Comparison of ENCODE assay signal across 20 cellular contexts in the genomic region with DNA sequence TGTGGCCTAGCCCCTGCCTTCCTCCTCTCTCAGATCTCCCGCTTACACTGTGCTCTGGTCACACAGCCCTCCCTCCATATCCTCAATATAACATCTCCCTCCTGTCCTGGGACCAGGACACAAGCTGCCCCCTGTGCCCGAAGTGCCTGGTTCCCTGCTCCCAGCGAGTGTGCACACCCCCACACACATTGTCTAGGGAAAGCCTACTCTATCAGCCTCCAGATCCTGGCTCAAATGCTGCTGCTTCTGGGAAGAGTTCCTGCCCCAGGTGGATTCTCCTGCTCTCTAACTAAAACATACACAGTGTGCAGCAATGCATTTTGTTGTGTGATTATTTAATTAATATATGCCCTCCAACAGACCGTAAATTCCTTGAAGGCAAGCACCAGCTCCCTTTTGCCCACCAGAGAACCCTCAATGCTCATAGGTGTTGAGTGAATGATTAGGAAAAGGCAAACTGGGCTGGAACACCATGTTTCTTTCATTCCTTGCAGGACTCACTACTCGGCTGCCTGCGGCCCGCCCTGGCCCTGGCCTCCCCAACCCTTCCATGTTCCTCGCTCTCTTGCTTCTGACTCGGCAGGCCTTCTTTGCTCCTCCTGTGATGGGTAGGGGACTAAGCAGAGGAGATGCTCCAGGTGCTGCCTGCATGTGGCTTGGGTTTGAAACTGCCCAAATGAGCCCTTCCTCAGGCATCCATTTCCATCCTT.
DNase-seq lines count a peak whose midpoint lies in the region; ATAC-seq and TF ChIP-seq lines count a peak whose summit lies in the region.
"Had no signal": no experiment of that assay in that cellular context is flagged by ENCODE, and none has a peak within 500 bp of the region (broad histone marks: within the 10 kb centered on the region; RNA-seq: fewer than 3 reads in every experiment).

No MANE protein-coding gene starts in this region.

- no peak overlapping the region for H3K4me3 ChIP-seq in HEK293 (ENCODE audit: low read depth, low read length)
- H3K4me3 ChIP-seq in esophagus muscularis mucosa, result no peak overlapping the region
- H3K4me3 ChIP-seq in psoas muscle, result no peak overlapping the region

- H3K27ac Mint-ChIP-seq in activated CD8-positive, alpha-beta memory T cell treated with anti-CD3 and anti-CD28 coated beads, Interleukin-2, amount 10 ng/mL, durations not matched to agents 7 days and 5 days, result no peak overlapping the region
- H3K27ac Mint-ChIP-seq in activated naive CD4-positive, alpha-beta T cell treated with anti-CD3 and anti-CD28 coated beads, Interleukin-2, amount 10 ng/mL, durations not matched to agents 7 days and 5 days, result no peak overlapping the region
- H3K27ac Mint-ChIP-seq: CD14-positive monocyte, HFFc6 had no signal

- H3K4me1 ChIP-seq in HEK293 (ENCODE audit: control insufficient read depth, insufficient read depth, low read length), result no peaks in the 10 kb centered on the region
- H3K4me1 ChIP-seq in esophagus muscularis mucosa, result no peaks in the 10 kb centered on the region
- peaks cover 23% of the 10 kb centered on the region for H3K4me1 ChIP-seq in psoas muscle

- H3K27me3 Mint-ChIP-seq in activated CD8-positive, alpha-beta memory T cell treated with anti-CD3 and anti-CD28 coated beads, Interleukin-2, amount 10 ng/mL, durations not matched to agents 7 days and 5 days, result peaks cover 13% of the 10 kb centered on the region
- H3K27me3 Mint-ChIP-seq in activated naive CD4-positive, alpha-beta T cell treated with anti-CD3 and anti-CD28 coated beads, Interleukin-2, amount 10 ng/mL, durations not matched to agents 7 days and 5 days, result peaks cover 15% of the 10 kb centered on the region

- no peak overlapping the region for H3K4me3 Mint-ChIP-seq in activated CD8-positive, alpha-beta memory T cell treated with anti-CD3 and anti-CD28 coated beads, Interleukin-2, amount 10 ng/mL, durations not matched to agents 7 days and 5 days
- H3K4me3 Mint-ChIP-seq in activated naive CD4-positive, alpha-beta T cell treated with anti-CD3 and anti-CD28 coated beads, Interleukin-2, amount 10 ng/mL, durations not matched to agents 7 days and 5 days, result no peak overlapping the region
- H3K4me3 Mint-ChIP-seq: CD14-positive monocyte, HFFc6 had no signal

- CTCF ChIA-PET in activated CD8-positive, alpha-beta memory T cell treated with anti-CD3 and anti-CD28 coated beads, Interleukin-2, amount 10 ng/mL, durations not matched to agents 7 days and 5 days (lab: Charles Lee), result no interaction called here
- CTCF ChIA-PET in HEK293 (lab: Yijun Ruan, JAX), result no interaction called here
- CTCF ChIA-PET in activated naive CD4-positive, alpha-beta T cell treated with anti-CD3 and anti-CD28 coated beads, Interleukin-2, amount 10 ng/mL, durations not matched to agents 7 days and 5 days (lab: Charles Lee), result no interaction called here

- peaks cover 13% of the 10 kb centered on the region for H3K36me3 Mint-ChIP-seq in activated CD8-positive, alpha-beta memory T cell treated with anti-CD3 and anti-CD28 coated beads, Interleukin-2, amount 10 ng/mL, durations not matched to agents 7 days and 5 days
- H3K36me3 Mint-ChIP-seq in activated naive CD4-positive, alpha-beta T cell treated with anti-CD3 and anti-CD28 coated beads, Interleukin-2, amount 10 ng/mL, durations not matched to agents 7 days and 5 days, result no peaks in the 10 kb centered on the region

- TF ChIP-seq CTCF in HEK293 (tag by site-specific recombination; IDR thresholded peaks at IDR 0.05) (no peak), esophagus muscularis mucosa (IDR thresholded peaks at IDR 0.05) (no peak), psoas muscle (IDR thresholded peaks at IDR 0.05) (no peak)

- intact Hi-C loops in esophagus muscularis mucosa (cut with DNase I) (no loop called here), psoas muscle (cut with DNase I) (no loop called here)

- TF ChIP-seq POLR2A in esophagus muscularis mucosa (IDR thresholded peaks at IDR 0.05; ENCODE audit: low read depth), result no peak

- peak; percentile 36 for DNase-seq in activated CD8-positive, alpha-beta memory T cell treated with anti-CD3 and anti-CD28 coated beads, Interleukin-2, amount 10 ng/mL, durations not matched to agents 7 days and 5 days
- no peak for DNase-seq in activated CD8-positive, alpha-beta memory T cell treated with anti-CD3 and anti-CD28 coated beads, Interleukin-2, amount 50 U/mL, for 4 hours
- DNase-seq in esophagus muscularis mucosa (ENCODE audit: extremely low spot score), result peak; percentile 70
- DNase-seq in psoas muscle, result no peak
- no peak for DNase-seq in activated naive CD4-positive, alpha-beta T cell treated with anti-CD3 and anti-CD28 coated beads, Interleukin-2, amount 10 ng/mL, durations not matched to agents 7 days and 5 days
- no peak for DNase-seq in DMS 273 (lab: John Stamatoyannopoulos, UW; ENCODE audit: unreplicated experiment)
- DNase-seq in HuH-7.5 (ENCODE audit: low spot score), result no peak
- DNase-seq: DMS79; HFFc6; NCI-H1105; NCI-H146; NCI-H2029; NCI-H2227 treated with DMSO at 0.1 percent for 48 hours; NCI-H510A; NCI-H748 treated with DMSO at 0.1 percent for 48 hours; NK-92 treated with Interleukin-12 subunit alpha and Interleukin-12 subunit beta, amount 100 ng/mL, for 24 hours; SIG-M5 had no signal

- no peak for TF ChIP-seq EP300 in esophagus muscularis mucosa (IDR thresholded peaks at IDR 0.05)

- no peaks in the 10 kb centered on the region for H3K9me3 ChIP-seq in HEK293 (ENCODE audit: control insufficient read depth, insufficient read depth, low read depth, low read length)
- no peaks in the 10 kb centered on the region for H3K9me3 ChIP-seq in esophagus muscularis mucosa
- no peaks in the 10 kb centered on the region for H3K9me3 ChIP-seq in psoas muscle

- H3K4me1 Mint-ChIP-seq in activated CD8-positive, alpha-beta memory T cell treated with anti-CD3 and anti-CD28 coated beads, Interleukin-2, amount 10 ng/mL, durations not matched to agents 7 days and 5 days, result peaks cover 7% of the 10 kb centered on the region
- peaks cover 8% of the 10 kb centered on the region for H3K4me1 Mint-ChIP-seq in activated naive CD4-positive, alpha-beta T cell treated with anti-CD3 and anti-CD28 coated beads, Interleukin-2, amount 10 ng/mL, durations not matched to agents 7 days and 5 days

- no peak for ATAC-seq in activated CD8-positive, alpha-beta memory T cell treated with anti-CD3 and anti-CD28 coated beads, Interleukin-2, amount 10 ng/mL, durations not matched to agents 7 days and 5 days
- peak in 1 of 4 donors; percentile 22 for ATAC-seq in psoas muscle
- ATAC-seq: Panc1 had no signal

- WGBS in esophagus muscularis mucosa, result 88% methylated on average over 9 of the region's 9 CpGs
- 82 to 90% (median 87%) methylated on average over 9 of the region's 9 CpGs for WGBS in psoas muscle, 3 donors

- H3K27ac ChIP-seq in HEK293 (ENCODE audit: extremely low read depth, low read depth, low read length), result no peak overlapping the region
- H3K27ac ChIP-seq in esophagus muscularis mucosa (replicated peaks in 1 of 4), result no peak overlapping the region
- peak overlapping the region; percentile 19 for H3K27ac ChIP-seq in psoas muscle

- peaks cover 3% of the 10 kb centered on the region for H3K9me3 Mint-ChIP-seq in activated CD8-positive, alpha-beta memory T cell treated with anti-CD3 and anti-CD28 coated beads, Interleukin-2, amount 10 ng/mL, durations not matched to agents 7 days and 5 days (ENCODE audit: low read depth)
- no peaks in the 10 kb centered on the region for H3K9me3 Mint-ChIP-seq in activated naive CD4-positive, alpha-beta T cell treated with anti-CD3 and anti-CD28 coated beads, Interleukin-2, amount 10 ng/mL, durations not matched to agents 7 days and 5 days
- H3K9me3 Mint-ChIP-seq: HFFc6 had no signal

- no peaks in the 10 kb centered on the region for H3K36me3 ChIP-seq in HEK293 (ENCODE audit: control insufficient read depth in 2 of 2, insufficient read depth in 1 of 2, low read length in 2 of 2)
- H3K36me3 ChIP-seq in esophagus muscularis mucosa, result no peaks in the 10 kb centered on the region
- H3K36me3 ChIP-seq in psoas muscle (ENCODE audit: insufficient read depth in 1 of 2, low read depth in 1 of 2), result no peaks in the 10 kb centered on the region

- POLR2A ChIA-PET in HEK293 (lab: Yijun Ruan, JAX), result interaction anchor here (0.5 kb wide), 1 partner anchor 31 kb away, joined by 3 read pairs; no protein-coding TSS in a partner anchor

- H3K27me3 ChIP-seq in esophagus muscularis mucosa (no peaks in the 10 kb centered on the region), psoas muscle (ENCODE audit: insufficient read depth in 3 of 3, low read length in 2 of 3) (no peaks in the 10 kb centered on the region)

TF ChIP-seq in HEK293, 187 proteins besides CTCF, POLR2A, EP300 and RAD21:
- TF ChIP-seq ZNF37A (tag by site-specific recombination; IDR thresholded peaks at IDR 0.05) (no peak), ZFHX2 (tag by site-specific recombination; conservative IDR thresholded peaks at IDR 0.05) (0 out of 2 replicates have a peak, but pooled peaks have one; percentile 7)

Comparison
In these comparisons a context has a peak if more than half of its experiments do, and no peak if none do; other contexts are left out.
1. DNase-seq: peak in activated CD8-positive, alpha-beta memory T cell treated with anti-CD3 and anti-CD28 coated beads, Interleukin-2, amount 10 ng/mL, durations not matched to agents 7 days and 5 days (single experiment) and esophagus muscularis mucosa (single experiment); none in activated CD8-positive, alpha-beta memory T cell treated with anti-CD3 and anti-CD28 coated beads, Interleukin-2, amount 50 U/mL, for 4 hours (single experiment), psoas muscle (0 of 2), activated naive CD4-positive, alpha-beta T cell treated with anti-CD3 and anti-CD28 coated beads, Interleukin-2, amount 10 ng/mL, durations not matched to agents 7 days and 5 days (single experiment), DMS 273 (single experiment) and HuH-7.5 (single experiment).